19 cellular contexts compared by ENCODE assay signal in the genomic region with DNA sequence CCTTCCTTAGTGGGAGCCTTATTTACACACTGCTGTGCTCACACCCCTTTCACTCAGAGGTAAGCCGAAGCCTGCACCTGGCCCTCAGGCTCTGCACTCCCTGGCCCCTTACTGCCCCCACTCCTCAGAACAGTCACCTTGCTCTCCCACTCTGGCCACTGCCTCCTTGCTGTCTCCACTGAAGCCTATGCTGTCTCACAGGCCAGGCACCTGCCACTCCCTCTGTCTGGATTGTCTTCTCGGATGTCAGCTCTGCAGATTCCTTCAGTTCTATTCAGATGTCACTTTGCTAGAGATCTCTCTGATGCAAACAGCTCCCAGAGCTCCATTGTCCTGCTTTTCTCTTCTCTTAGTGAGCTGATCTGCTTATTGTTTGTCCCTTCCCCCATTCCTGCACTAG.
"Had no signal": no experiment of that assay in that cellular context is flagged by ENCODE, and none has a peak within 500 bp of the region (broad histone marks: within the 10 kb centered on the region; RNA-seq: fewer than 3 reads in every experiment).

No MANE protein-coding gene starts in this region.

- H3K36me3 ChIP-seq: ovary, right lobe of liver, thoracic aorta, tibial nerve, upper lobe of right lung, uterus had no signal

- H3K27me3 ChIP-seq: dorsolateral prefrontal cortex, ovary, right lobe of liver, tibial nerve, upper lobe of right lung, uterus had no signal

- H3K9me3 ChIP-seq: mucosa of descending colon, ovary, right lobe of liver, thoracic aorta, upper lobe of right lung had no signal

- ATAC-seq: left lobe of liver; mucosa of descending colon; right lobe of liver; stimulated activated memory B cell treated with anti-CD40 and anti-IgM and Interleukin-4, amounts not matched to agents 10 μg/mL and 1 μg/mL and 100 μg/mL, for 72 hours; stimulated activated naive CD8-positive, alpha-beta T cell treated with anti-CD3 and anti-CD28 coated beads, Interleukin-15, Interleukin-2, amounts not matched to agents 100 U/mL and 50 U/mL, for 24 hours; upper lobe of right lung had no signal

- H3K4me1 ChIP-seq: right lobe of liver, tibial nerve, upper lobe of right lung, uterus had no signal

- DNase-seq: dorsolateral prefrontal cortex; effector CD4-positive, alpha-beta T cell; head of caudate nucleus; mucosa of descending colon; naive B cell; occipital lobe; ovary; posterior cingulate gyrus; right lobe of liver; stimulated activated CD4-positive, alpha-beta T cell treated with anti-CD3 and anti-CD28 coated beads, Interleukin-2, amount 100 ng/mL, for 24 hours; stimulated activated CD4-positive, alpha-beta T cell treated with anti-CD3 and anti-CD28 coated beads, Interleukin-4, amount 100 ng/mL, for 4 hours; stimulated activated naive CD8-positive, alpha-beta T cell treated with anti-CD3 and anti-CD28 coated beads, Interleukin-15, Interleukin-2, amounts not matched to agents 100 U/mL and 50 U/mL, for 24 hours; upper lobe of right lung; uterus had no signal

- H3K27ac ChIP-seq: dorsolateral prefrontal cortex, ovary, right lobe of liver, thoracic aorta, tibial nerve, upper lobe of right lung, uterus had no signal

- H3K4me3 ChIP-seq: dorsolateral prefrontal cortex, lung, mucosa of descending colon, ovary, right lobe of liver, thoracic aorta, tibial nerve, upper lobe of right lung, uterus had no signal
